In genomic region chr20:51195419-51195901, GRCh38 we compare ENCODE assay signal across 16 cellular contexts.
DNase-seq lines count a peak whose midpoint lies in the region; ATAC-seq and TF ChIP-seq lines count a peak whose summit lies in the region.
"Had no signal": no experiment of that assay in that cellular context is flagged by ENCODE, and none has a peak within 500 bp of the region (broad histone marks: within the 10 kb centered on the region; RNA-seq: fewer than 3 reads in every experiment).

No MANE protein-coding gene starts in this region.

- TF ChIP-seq CTCF in PC-9 (conservative IDR thresholded peaks at IDR 0.05) (no peak), neural progenitor cell (IDR thresholded peaks at IDR 0.05) (no peak)

- peaks cover 45% of the 10 kb centered on the region for H3K27me3 ChIP-seq in PC-9 (ENCODE audit: insufficient read depth, low read depth)
- H3K27me3 ChIP-seq in neural progenitor cell, result no peaks in the 10 kb centered on the region
- H3K27me3 ChIP-seq: upper lobe of left lung had no signal

- POLR2A ChIA-PET in PC-9 (lab: Charles Lee; ENCODE audit: unreplicated experiment), result no interaction called here

- H4K20me1 ChIP-seq in PC-9 (ENCODE audit: insufficient read depth), result no peaks in the 10 kb centered on the region
- no peaks in the 10 kb centered on the region for H4K20me1 ChIP-seq in neural progenitor cell (ENCODE audit: low read depth)

- no peaks in the 10 kb centered on the region for H3K4me1 Mint-ChIP-seq in stimulated activated effector memory CD8-positive, alpha-beta T cell treated with anti-CD3 and anti-CD28 coated beads, Interleukin-12 subunit alpha, Interleukin-12 subunit beta, amount 100 ng/mL, for 72 hours
- H3K4me1 Mint-ChIP-seq in neural progenitor cell, result peaks cover 4% of the 10 kb centered on the region
- H3K4me1 Mint-ChIP-seq: activated naive CD8-positive, alpha-beta T cell treated with anti-CD3 and anti-CD28 coated beads, Interleukin-2, amount 10 ng/mL, durations not matched to agents 7 days and 5 days had no signal

- H3K27ac Mint-ChIP-seq in stimulated activated effector memory CD8-positive, alpha-beta T cell treated with anti-CD3 and anti-CD28 coated beads, Interleukin-12 subunit alpha, Interleukin-12 subunit beta, amount 100 ng/mL, for 72 hours, result no peak overlapping the region
- no peak overlapping the region for H3K27ac Mint-ChIP-seq in neural progenitor cell
- H3K27ac Mint-ChIP-seq: activated naive CD8-positive, alpha-beta T cell treated with anti-CD3 and anti-CD28 coated beads, Interleukin-2, amount 10 ng/mL, durations not matched to agents 7 days and 5 days had no signal

- H3K79me2 ChIP-seq in PC-9 (ENCODE audit: low read depth) (no peaks in the 10 kb centered on the region), neural progenitor cell (ENCODE audit: low read depth) (no peaks in the 10 kb centered on the region)
- H3K79me2 ChIP-seq: parathyroid adenoma had no signal

- peak; percentile 91 for ATAC-seq in esophagus mucosa
- peak; percentile 61 for ATAC-seq in stimulated activated effector memory CD8-positive, alpha-beta T cell treated with anti-CD3 and anti-CD28 coated beads, Interleukin-12 subunit alpha, Interleukin-12 subunit beta, amount 100 ng/mL, for 72 hours
- no peak for ATAC-seq in GM19395 (IDR thresholded peaks at IDR 0.05; ENCODE audit: unreplicated experiment)

- H3K4me3 Mint-ChIP-seq in stimulated activated effector memory CD8-positive, alpha-beta T cell treated with anti-CD3 and anti-CD28 coated beads, Interleukin-12 subunit alpha, Interleukin-12 subunit beta, amount 100 ng/mL, for 72 hours, result no peak overlapping the region
- no peak overlapping the region for H3K4me3 Mint-ChIP-seq in neural progenitor cell
- H3K4me3 Mint-ChIP-seq: activated naive CD8-positive, alpha-beta T cell treated with anti-CD3 and anti-CD28 coated beads, Interleukin-2, amount 10 ng/mL, durations not matched to agents 7 days and 5 days had no signal

- no peak overlapping the region for H3K9ac ChIP-seq in neural progenitor cell
- H3K9ac ChIP-seq: parathyroid adenoma had no signal

- H3K4me1 ChIP-seq in PC-9 (replicated peaks; ENCODE audit: insufficient read depth), result peaks cover 9% of the 10 kb centered on the region; the same call in 1 of the 2 replicates
- H3K4me1 ChIP-seq in neural progenitor cell, result no peaks in the 10 kb centered on the region
- H3K4me1 ChIP-seq: parathyroid adenoma, upper lobe of left lung had no signal

- H3K9me3 Mint-ChIP-seq in stimulated activated effector memory CD8-positive, alpha-beta T cell treated with anti-CD3 and anti-CD28 coated beads, Interleukin-12 subunit alpha, Interleukin-12 subunit beta, amount 100 ng/mL, for 72 hours, result no peaks in the 10 kb centered on the region
- H3K9me3 Mint-ChIP-seq in neural progenitor cell, result no peaks in the 10 kb centered on the region
- H3K9me3 Mint-ChIP-seq: activated naive CD8-positive, alpha-beta T cell treated with anti-CD3 and anti-CD28 coated beads, Interleukin-2, amount 10 ng/mL, durations not matched to agents 7 days and 5 days had no signal

- H2AFZ ChIP-seq in PC-9 (peak overlapping the region; percentile 26; the same call in 1 of the 2 replicates), neural progenitor cell (replicated peaks) (no peak overlapping the region)
- H2AFZ ChIP-seq: parathyroid adenoma had no signal

- peaks cover 4% of the 10 kb centered on the region for H3K27me3 Mint-ChIP-seq in neural progenitor cell (ENCODE audit: insufficient read depth, low read depth)

- H3K27ac ChIP-seq in PC-9 (no peak overlapping the region), neural progenitor cell (no peak overlapping the region)
- H3K27ac ChIP-seq: parathyroid adenoma, upper lobe of left lung had no signal

- H3K36me3 ChIP-seq in PC-9 (ENCODE audit: low read depth) (no peaks in the 10 kb centered on the region), neural progenitor cell (no peaks in the 10 kb centered on the region)
- H3K36me3 ChIP-seq: upper lobe of left lung had no signal

- H3K4me3 ChIP-seq in PC-9, result peak overlapping the region; percentile 24; the same call in 1 of the 2 replicates
- no peak overlapping the region for H3K4me3 ChIP-seq in neural progenitor cell
- H3K4me3 ChIP-seq: upper lobe of left lung had no signal

- intact Hi-C loops in PC-9 (cut with micrococcal nuclease; ENCODE audit: unreplicated experiment), result no loop called here

- H3K4me2 ChIP-seq in PC-9, result peak overlapping the region; percentile 50
- no peak overlapping the region for H3K4me2 ChIP-seq in neural progenitor cell

- DNase-seq in stimulated activated CD4-positive, alpha-beta T cell treated with anti-CD3 and anti-CD28 coated beads, Interleukin-15, amount 100 ng/mL, for 24 hours, result peak; percentile 17
- DNase-seq in stimulated activated CD4-positive, alpha-beta T cell treated with anti-CD3 and anti-CD28 coated beads, Interleukin-4, amount 100 ng/mL, for 1 hour, result no peak
- DNase-seq in PC-9 (peak; percentile 42 to 84), neural progenitor cell (ENCODE audit: low spot score) (no peak), activated T-cell treated with anti-CD3 and anti-CD28 coated beads for 4 hours (no peak)
- DNase-seq in stimulated activated effector memory CD8-positive, alpha-beta T cell treated with anti-CD3 and anti-CD28 coated beads, Interleukin-12 subunit alpha, Interleukin-12 subunit beta, amount 100 ng/mL, for 72 hours (ENCODE audit: low spot score in 2 of 2), result no peak
- DNase-seq: activated naive CD8-positive, alpha-beta T cell treated with anti-CD3 and anti-CD28 coated beads, Interleukin-2, amount 10 ng/mL, durations not matched to agents 7 days and 5 days; DMS 273 treated with DMSO at 0.1 percent for 48 hours; KBM-7; NCI-H1930; NCI-H748 treated with DMSO at 0.1 percent for 48 hours; SIG-M5; upper lobe of left lung had no signal

- BruUV-seq in PC-9 (replicated peaks; lab: Mats Ljungman, UMichigan), result no TSS peak

- H3K9me3 ChIP-seq in PC-9 (ENCODE audit: insufficient read depth, low read depth) (no peaks in the 10 kb centered on the region), neural progenitor cell (ENCODE audit: low read depth) (no peaks in the 10 kb centered on the region)
- H3K9me3 ChIP-seq: upper lobe of left lung had no signal

- no peaks in the 10 kb centered on the region for H3K9me2 ChIP-seq in PC-9 (ENCODE audit: insufficient read depth)

- H3F3A ChIP-seq in PC-9 (ENCODE audit: insufficient read depth, low read depth) (no peaks in the 10 kb centered on the region), neural progenitor cell (ENCODE audit: low read depth) (no peaks in the 10 kb centered on the region)

- H3K36me3 Mint-ChIP-seq in stimulated activated effector memory CD8-positive, alpha-beta T cell treated with anti-CD3 and anti-CD28 coated beads, Interleukin-12 subunit alpha, Interleukin-12 subunit beta, amount 100 ng/mL, for 72 hours, result no peaks in the 10 kb centered on the region
- H3K36me3 Mint-ChIP-seq in neural progenitor cell, result no peaks in the 10 kb centered on the region
- H3K36me3 Mint-ChIP-seq: activated naive CD8-positive, alpha-beta T cell treated with anti-CD3 and anti-CD28 coated beads, Interleukin-2, amount 10 ng/mL, durations not matched to agents 7 days and 5 days had no signal

- CTCF ChIA-PET in PC-9 (lab: Charles Lee), result no interaction called here

Comparison
In these comparisons a context has a peak if more than half of its experiments do, and no peak if none do; other contexts are left out.
1. DNase-seq: peak in stimulated activated CD4-positive, alpha-beta T cell treated with anti-CD3 and anti-CD28 coated beads, Interleukin-15, amount 100 ng/mL, for 24 hours (single experiment) and PC-9 (2 of 2); none in stimulated activated CD4-positive, alpha-beta T cell treated with anti-CD3 and anti-CD28 coated beads, Interleukin-4, amount 100 ng/mL, for 1 hour (single experiment), stimulated activated effector memory CD8-positive, alpha-beta T cell treated with anti-CD3 and anti-CD28 coated beads, Interleukin-12 subunit alpha, Interleukin-12 subunit beta, amount 100 ng/mL, for 72 hours (0 of 2), neural progenitor cell (single experiment) and activated T-cell treated with anti-CD3 and anti-CD28 coated beads for 4 hours (single experiment).